9 cellular contexts compared by ENCODE assay signal in genomic region chr18:68676913-68677312, GRCh38. TPM values are rescaled to one million over a fixed set of nuclear protein-coding genes. Genes with fewer than 3 reads are reported as not detected.
DNase-seq lines count a peak whose midpoint lies in the region; ATAC-seq and TF ChIP-seq lines count a peak whose summit lies in the region.
"Had no signal": no experiment of that assay in that cellular context is flagged by ENCODE, and none has a peak within 500 bp of the region (broad histone marks: within the 10 kb centered on the region; RNA-seq: fewer than 3 reads in every experiment).

No MANE protein-coding gene starts in this region.

- H3K4me3 ChIP-seq in ovary, result no peak overlapping the region

- H3K9me3 ChIP-seq in ovary, result no peaks in the 10 kb centered on the region

- WGBS in ovary, 3 donors, result 38 to 54% (median 44%) methylated on average over 2 of the region's 2 CpGs

- peaks cover 3% of the 10 kb centered on the region for H3K4me1 ChIP-seq in ovary (ENCODE audit: insufficient read depth)

- no peak overlapping the region for H3K27ac ChIP-seq in ovary

- no peak for TF ChIP-seq CTCF in ovary (IDR thresholded peaks at IDR 0.05)

- TF ChIP-seq EP300 in ovary (IDR thresholded peaks at IDR 0.05), result no peak

- H3K27me3 ChIP-seq in ovary, result no peaks in the 10 kb centered on the region

- peak; percentile 98 for ATAC-seq in GM19372 (IDR thresholded peaks at IDR 0.05; ENCODE audit: low read depth, unreplicated experiment)
- peak; percentile 75 for ATAC-seq in HG03135 (IDR thresholded peaks at IDR 0.05; ENCODE audit: unreplicated experiment)
- ATAC-seq: natural killer cell had no signal

- H3K36me3 ChIP-seq in ovary, result no peaks in the 10 kb centered on the region

- no peak for TF ChIP-seq POLR2A in ovary (IDR thresholded peaks at IDR 0.05)

- DNase-seq in DMS53 (lab: John Stamatoyannopoulos, UW) (peak; percentile 65), cerebellar cortex (ENCODE audit: low spot score) (peak; percentile 41), NCI-H446 (lab: John Stamatoyannopoulos, UW) (no peak), ovary (no peak)
- DNase-seq in stimulated activated CD4-positive, alpha-beta T cell treated with anti-CD3 and anti-CD28 coated beads, Interleukin-4, amount 100 ng/mL, for 24 hours, result no peak
- no peak for DNase-seq in effector CD4-positive, alpha-beta T cell
- DNase-seq: natural killer cell had no signal

- intact Hi-C loops in ovary (cut with DNase I), result no loop called here

RNA-seq across cellular contexts. Expression of gene TMX3, which starts 38.0 kb away (rescaled TPM):
- total RNA-seq in ovary, result 10 to 100 TPM; 19.5 to 41.9 (median 30.0) TPM
- polyA plus RNA-seq in ovary, result 10 to 100 TPM; 14.8 to 25.3 TPM

Comparison
In these comparisons a context has a peak if more than half of its experiments do, and no peak if none do; other contexts are left out.
1. DNase-seq: peak in DMS53 (single experiment) and cerebellar cortex (single experiment); none in NCI-H446 (0 of 2), stimulated activated CD4-positive, alpha-beta T cell treated with anti-CD3 and anti-CD28 coated beads, Interleukin-4, amount 100 ng/mL, for 24 hours (single experiment), ovary (0 of 5) and effector CD4-positive, alpha-beta T cell (single experiment).